ENCODE assay signal across 12 cellular contexts in genomic region chr5:126054593-126055347, GRCh38.
DNase-seq lines count a peak whose midpoint lies in the region; ATAC-seq and TF ChIP-seq lines count a peak whose summit lies in the region.
"Had no signal": no experiment of that assay in that cellular context is flagged by ENCODE, and none has a peak within 500 bp of the region (broad histone marks: within the 10 kb centered on the region; RNA-seq: fewer than 3 reads in every experiment).

No MANE protein-coding gene starts in this region.

- H3K4me1 ChIP-seq in osteoblast (ENCODE audit: insufficient read depth, low read length) (no peaks in the 10 kb centered on the region), lower lobe of right lung (no peaks in the 10 kb centered on the region)

- H3K27ac ChIP-seq in WERI-Rb-1 (peak overlapping the region; percentile 40), osteoblast (ENCODE audit: low read depth, low read length) (no peak overlapping the region), lower lobe of right lung (no peak overlapping the region)

- no peak overlapping the region for H3K4me2 ChIP-seq in osteoblast (ENCODE audit: insufficient read depth, low read length)

- H2AFZ ChIP-seq in osteoblast (ENCODE audit: low read length): no peak overlapping the region

- H3K27me3 ChIP-seq in WERI-Rb-1 (ENCODE audit: insufficient read depth, low read depth, severe bottlenecking): no peaks in the 10 kb centered on the region
- no peaks in the 10 kb centered on the region for H3K27me3 ChIP-seq in osteoblast (ENCODE audit: insufficient read depth, low read length)
- H3K27me3 ChIP-seq in lower lobe of right lung (ENCODE audit: low read depth): no peaks in the 10 kb centered on the region

- H3K9me3 ChIP-seq in WERI-Rb-1 (ENCODE audit: severe bottlenecking): no peaks in the 10 kb centered on the region
- no peaks in the 10 kb centered on the region for H3K9me3 ChIP-seq in osteoblast (ENCODE audit: low read depth, low read length)
- no peaks in the 10 kb centered on the region for H3K9me3 ChIP-seq in lower lobe of right lung

- intact Hi-C loops in lower lobe of right lung (cut with DNase I): no loop called here

- H3K36me3 ChIP-seq in WERI-Rb-1 (no peaks in the 10 kb centered on the region), osteoblast (ENCODE audit: insufficient read depth, low read length) (no peaks in the 10 kb centered on the region), lower lobe of right lung (no peaks in the 10 kb centered on the region)

- no peak for ATAC-seq in HG02678 (IDR thresholded peaks at IDR 0.05; ENCODE audit: unreplicated experiment)
- no peak for ATAC-seq in lower lobe of right lung
- ATAC-seq in GM18873 (IDR thresholded peaks at IDR 0.05; ENCODE audit: low FRiP score, unreplicated experiment): no peak
- ATAC-seq: activated CD8-positive, alpha-beta memory T cell treated with anti-CD3 and anti-CD28 coated beads, Interleukin-2, amount 10 ng/mL, durations not matched to agents 7 days and 5 days; activated naive CD4-positive, alpha-beta T cell treated with anti-CD3 and anti-CD28 coated beads, Interleukin-2, amount 50 U/mL, for 72 hours had no signal

- TF ChIP-seq CTCF in WERI-Rb-1 (IDR thresholded peaks at IDR 0.05; ENCODE audit: low read depth, low read length) (no peak), osteoblast (IDR thresholded peaks at IDR 0.05; ENCODE audit: extremely low read depth, low read depth, low read length) (no peak), lower lobe of right lung (IDR thresholded peaks at IDR 0.05) (no peak)

- H3K79me2 ChIP-seq in osteoblast (ENCODE audit: insufficient read depth, low read length): no peaks in the 10 kb centered on the region

- DNase-seq in DMS153 (lab: John Stamatoyannopoulos, UW): peak; percentile 45
- peak; percentile 7 to 28 for DNase-seq in NCI-H1930 (lab: John Stamatoyannopoulos, UW)
- peak; percentile 18 for DNase-seq in WERI-Rb-1
- DNase-seq in kidney tubule cell (ENCODE audit: low spot score): peak; percentile 39
- no peak for DNase-seq in osteoblast (ENCODE audit: insufficient read length, low spot score, missing footprints)
- no peak for DNase-seq in lower lobe of right lung
- DNase-seq: activated CD8-positive, alpha-beta memory T cell treated with anti-CD3 and anti-CD28 coated beads, Interleukin-2, amount 10 ng/mL, durations not matched to agents 7 days and 5 days; NCI-H187; RPMI8226 had no signal

- H4K20me1 ChIP-seq in osteoblast (ENCODE audit: insufficient read depth, low read length): no peaks in the 10 kb centered on the region

- H3K4me3 ChIP-seq in WERI-Rb-1 (ENCODE audit: low read depth, low read length) (no peak overlapping the region), osteoblast (ENCODE audit: insufficient read depth, low read length) (no peak overlapping the region), lower lobe of right lung (no peak overlapping the region)

Comparison
In these comparisons a context has a peak if more than half of its experiments do, and no peak if none do; other contexts are left out.
1. DNase-seq: peak in DMS153 (single experiment), NCI-H1930 (2 of 2), WERI-Rb-1 (single experiment) and kidney tubule cell (single experiment); none in osteoblast (single experiment) and lower lobe of right lung (single experiment).